ENCODE assay signal across 28 cellular contexts in the genomic region with DNA sequence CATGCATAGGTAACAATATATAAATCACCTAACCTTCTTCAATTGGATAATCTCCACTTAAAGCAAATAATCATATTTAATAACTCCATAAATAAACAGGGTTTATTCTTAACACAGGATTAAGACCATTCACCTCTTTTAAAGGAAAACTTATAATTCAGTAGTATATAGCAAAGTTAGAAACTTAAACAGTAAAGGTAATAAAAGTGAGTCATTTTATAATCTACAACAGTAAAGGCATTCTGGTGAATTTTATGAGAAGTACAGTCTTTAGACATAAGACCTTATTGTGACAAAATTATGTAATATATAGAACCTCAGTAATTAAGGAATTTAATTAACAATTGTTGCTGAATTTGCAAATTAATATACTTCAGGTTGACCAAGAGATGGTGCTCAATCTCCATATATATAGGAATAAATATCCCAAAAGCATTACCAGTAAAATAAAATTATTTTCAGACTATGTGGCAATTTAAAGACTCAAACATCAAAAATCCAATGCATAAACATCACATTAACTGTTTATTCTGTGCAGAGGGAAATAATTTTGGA.
"Had no signal": no experiment of that assay in that cellular context is flagged by ENCODE, and none has a peak within 500 bp of the region (broad histone marks: within the 10 kb centered on the region; RNA-seq: fewer than 3 reads in every experiment).

No MANE protein-coding gene starts in this region.

- H3K9me3 ChIP-seq: colonic mucosa, Peyer's patch, SJSA1 had no signal

- H3K27me3 Mint-ChIP-seq: activated CD4-positive, alpha-beta memory T cell treated with anti-CD3 and anti-CD28 coated beads for 36 hours; activated CD4-positive, alpha-beta T cell treated with anti-CD3 and anti-CD28 coated beads, Interleukin-2, amount 10 ng/mL, durations not matched to agents 7 days and 5 days; activated naive CD8-positive, alpha-beta T cell; T-helper 17 cell had no signal

- H3K4me1 ChIP-seq: colonic mucosa, Peyer's patch had no signal

- H3K36me3 Mint-ChIP-seq: activated CD4-positive, alpha-beta memory T cell treated with anti-CD3 and anti-CD28 coated beads for 36 hours; activated naive CD8-positive, alpha-beta T cell; WTC11 had no signal

- H3K27me3 ChIP-seq: brain microvascular endothelial cell, cardiac muscle cell, colonic mucosa, Peyer's patch, SJSA1 had no signal

- H3K4me3 ChIP-seq: cardiac muscle cell, colonic mucosa, Peyer's patch, SJSA1 had no signal

- H3K9me3 Mint-ChIP-seq: activated CD4-positive, alpha-beta memory T cell treated with anti-CD3 and anti-CD28 coated beads for 36 hours; activated CD4-positive, alpha-beta T cell treated with anti-CD3 and anti-CD28 coated beads, Interleukin-2, amount 10 ng/mL, durations not matched to agents 7 days and 5 days; activated naive CD4-positive, alpha-beta T cell treated with anti-CD3 and anti-CD28 coated beads for 36 hours; activated T-cell treated with anti-CD3 and anti-CD28 coated beads, Interleukin-2, amount 50 U/mL, for 4 hours had no signal

- H3K36me3 ChIP-seq: brain microvascular endothelial cell, cardiac muscle cell, colonic mucosa, Peyer's patch, SJSA1 had no signal

- H3K27ac ChIP-seq: brain microvascular endothelial cell, cardiac muscle cell, colonic mucosa, Peyer's patch, RWPE1, SJSA1 had no signal

- H3K4me1 Mint-ChIP-seq: activated CD4-positive, alpha-beta T cell treated with anti-CD3 and anti-CD28 coated beads, Interleukin-2, amount 10 ng/mL, durations not matched to agents 7 days and 5 days had no signal

- ATAC-seq: activated T-cell treated with anti-CD3 and anti-CD28 coated beads, Interleukin-2, amount 50 U/mL, for 4 hours; T-helper 17 cell; WTC11 had no signal

- H3K4me3 Mint-ChIP-seq: activated CD4-positive, alpha-beta memory T cell treated with anti-CD3 and anti-CD28 coated beads for 36 hours; activated CD4-positive, alpha-beta T cell treated with anti-CD3 and anti-CD28 coated beads, Interleukin-2, amount 10 ng/mL, durations not matched to agents 7 days and 5 days; activated naive CD4-positive, alpha-beta T cell treated with anti-CD3 and anti-CD28 coated beads for 36 hours; activated naive CD8-positive, alpha-beta T cell; activated T-cell treated with anti-CD3 and anti-CD28 coated beads, Interleukin-2, amount 50 U/mL, for 4 hours; T-helper 17 cell; WTC11 had no signal

- DNase-seq: activated CD4-positive, alpha-beta memory T cell treated with anti-CD3 and anti-CD28 coated beads for 36 hours; activated CD4-positive, alpha-beta T cell treated with anti-CD3 and anti-CD28 coated beads for 1 hour; activated CD4-positive, alpha-beta T cell treated with anti-CD3 and anti-CD28 coated beads, Interleukin-2, amount 10 ng/mL, durations not matched to agents 7 days and 5 days; activated CD8-positive, alpha-beta memory T cell treated with anti-CD3 and anti-CD28 coated beads for 24 hours; activated gamma-delta T cell; activated naive CD4-positive, alpha-beta T cell treated with anti-CD3 and anti-CD28 coated beads for 36 hours; activated T-cell treated with anti-CD3 and anti-CD28 coated beads, Interleukin-2, amount 50 U/mL, for 4 hours; brain microvascular endothelial cell; colonic mucosa; MM.1S; NCI-H1105; NCI-H1436; NCI-H1694 treated with DMSO at 0.1 percent for 48 hours; NCI-H2029 treated with DMSO at 0.1 percent for 48 hours; NCI-H345; NCI-H510A; NCI-H526 treated with DMSO at 0.1 percent for 48 hours; NCI-H82; OCI-M1; Peyer's patch; SHP77; T-helper 17 cell; T-helper 9 cell had no signal

- H3K27ac Mint-ChIP-seq: activated CD4-positive, alpha-beta memory T cell treated with anti-CD3 and anti-CD28 coated beads for 36 hours; activated CD4-positive, alpha-beta T cell treated with anti-CD3 and anti-CD28 coated beads, Interleukin-2, amount 10 ng/mL, durations not matched to agents 7 days and 5 days; activated naive CD4-positive, alpha-beta T cell treated with anti-CD3 and anti-CD28 coated beads for 36 hours; activated naive CD8-positive, alpha-beta T cell; T-helper 17 cell; WTC11 had no signal
